In the genomic region with DNA sequence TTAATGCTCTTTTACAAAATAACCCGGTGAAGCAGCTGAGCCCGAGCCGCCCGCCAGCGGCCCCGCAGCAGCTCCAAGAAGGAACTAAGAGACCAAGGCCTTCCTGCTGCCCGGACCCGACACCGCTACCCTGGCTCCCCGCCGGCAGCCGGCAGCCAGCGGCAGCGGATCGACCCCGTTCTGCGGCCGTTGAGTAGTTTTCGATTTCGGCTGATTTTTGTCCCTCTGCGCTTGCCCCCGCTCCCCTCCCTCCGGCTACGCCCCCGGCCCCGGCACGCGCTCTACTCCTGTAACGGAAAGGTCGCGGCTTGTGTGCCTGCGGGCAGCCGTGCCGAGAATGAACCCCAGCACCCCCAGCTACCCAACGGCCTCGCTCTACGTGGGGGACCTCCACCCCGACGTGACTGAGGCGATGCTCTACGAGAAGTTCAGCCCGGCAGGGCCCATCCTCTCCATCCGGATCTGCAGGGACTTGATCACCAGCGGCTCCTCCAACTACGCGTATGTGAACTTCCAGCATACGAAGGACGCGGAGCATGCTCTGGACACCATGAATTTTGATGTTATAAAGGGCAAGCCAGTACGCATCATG, we compare ENCODE assay signal across 13 cellular contexts. TPM values are rescaled to one million over a fixed set of nuclear protein-coding genes. Genes with fewer than 3 reads are reported as not detected.
DNase-seq lines count a peak whose midpoint lies in the region; ATAC-seq and TF ChIP-seq lines count a peak whose summit lies in the region.
"Had no signal": no experiment of that assay in that cellular context is flagged by ENCODE, and none has a peak within 500 bp of the region (broad histone marks: within the 10 kb centered on the region; RNA-seq: fewer than 3 reads in every experiment).

A gene (plus strand): TSS at position 275 of the 592 bp plus-strand sequence. CDS start 63 bp downstream, at position 338.

- H3K27ac Mint-ChIP-seq in activated T-cell treated with anti-CD3 and anti-CD28 coated beads, Interleukin-2, amount 50 U/mL, for 72 hours: no peak within 1 kb of the TSS
- H3K27ac Mint-ChIP-seq: activated naive CD4-positive, alpha-beta T cell treated with anti-CD3 and anti-CD28 coated beads, Interleukin-2, amount 10 ng/mL, durations not matched to agents 7 days and 5 days had no signal

- peaks cover 0 to 2% of the 10 kb centered on the region in 2 donors for H3K9me3 Mint-ChIP-seq in activated T-cell treated with anti-CD3 and anti-CD28 coated beads, Interleukin-2, amount 50 U/mL, for 72 hours
- H3K9me3 Mint-ChIP-seq: activated naive CD4-positive, alpha-beta T cell treated with anti-CD3 and anti-CD28 coated beads, Interleukin-2, amount 10 ng/mL, durations not matched to agents 7 days and 5 days had no signal

- TF ChIP-seq POLR2A in testis (IDR thresholded peaks at IDR 0.05): no peak

- TF ChIP-seq CTCF in testis (IDR thresholded peaks at IDR 0.05): no peak
- no peak for TF ChIP-seq CTCF in omental fat pad (IDR thresholded peaks at IDR 0.05)

- H3K9me3 ChIP-seq in testis: no peaks in the 10 kb centered on the region
- H3K9me3 ChIP-seq: ovary, stomach had no signal

- peaks cover 41% of the 10 kb centered on the region for H3K27me3 Mint-ChIP-seq in activated T-cell treated with anti-CD3 and anti-CD28 coated beads, Interleukin-2, amount 50 U/mL, for 72 hours (ENCODE audit: low read depth)

- intact Hi-C loops in testis (cut with DNase I; ENCODE audit: low total_unique reads): no loop called here
- intact Hi-C loops in left colon (cut with DNase I, micrococcal nuclease): no loop called here

- DNase-seq in stimulated activated CD4-positive, alpha-beta T cell treated with anti-CD3 and anti-CD28 coated beads, Interleukin-15, amount 100 ng/mL, for 24 hours: peak; percentile 15
- DNase-seq in stimulated activated CD4-positive, alpha-beta T cell treated with anti-CD3 and anti-CD28 coated beads, Interleukin-4, amount 100 ng/mL, for 1 hour: no peak
- DNase-seq in activated T-cell treated with anti-CD3 and anti-CD28 coated beads, Interleukin-2, amount 50 U/mL, for 72 hours: peak; percentile 5 to 18
- peak; percentile 2 for DNase-seq in fibroblast of peridontal ligament (ENCODE audit: extremely low read depth)
- DNase-seq in testis: peak; percentile 56
- no peak for DNase-seq in omental fat pad (ENCODE audit: low spot score)
- no peak for DNase-seq in left colon
- DNase-seq: activated naive CD4-positive, alpha-beta T cell treated with anti-CD3 and anti-CD28 coated beads, Interleukin-2, amount 10 ng/mL, durations not matched to agents 7 days and 5 days; NCI-H1048; NCI-H526; ovary; stomach had no signal

- H3K4me1 ChIP-seq in testis: no peaks in the 10 kb centered on the region
- H3K4me1 ChIP-seq: stomach had no signal

- H3K27me3 ChIP-seq in testis: no peaks in the 10 kb centered on the region
- H3K27me3 ChIP-seq: ovary had no signal

- peaks cover 0 to 1% of the 10 kb centered on the region in 2 donors for H3K36me3 Mint-ChIP-seq in activated T-cell treated with anti-CD3 and anti-CD28 coated beads, Interleukin-2, amount 50 U/mL, for 72 hours (ENCODE audit: insufficient read depth in 2 of 2)
- H3K36me3 Mint-ChIP-seq: activated naive CD4-positive, alpha-beta T cell treated with anti-CD3 and anti-CD28 coated beads, Interleukin-2, amount 10 ng/mL, durations not matched to agents 7 days and 5 days had no signal

- H3K27ac ChIP-seq in testis: no peak within 1 kb of the TSS
- H3K27ac ChIP-seq: ovary, stomach had no signal

- no peaks in the 10 kb centered on the region for H3K4me1 Mint-ChIP-seq in activated T-cell treated with anti-CD3 and anti-CD28 coated beads, Interleukin-2, amount 50 U/mL, for 72 hours (ENCODE audit: low read depth)
- H3K4me1 Mint-ChIP-seq: activated naive CD4-positive, alpha-beta T cell treated with anti-CD3 and anti-CD28 coated beads, Interleukin-2, amount 10 ng/mL, durations not matched to agents 7 days and 5 days had no signal

- no peaks in the 10 kb centered on the region for H3K36me3 ChIP-seq in testis (ENCODE audit: low read depth, missing control alignments)
- H3K36me3 ChIP-seq: ovary, stomach had no signal

- H3K4me3 ChIP-seq in testis: peak within 1 kb of the TSS; percentile 46 to 59
- H3K4me3 ChIP-seq: ovary had no signal

- H3K4me3 Mint-ChIP-seq in activated T-cell treated with anti-CD3 and anti-CD28 coated beads, Interleukin-2, amount 50 U/mL, for 72 hours: peak within 1 kb of the TSS; percentile 37 to 62
- H3K4me3 Mint-ChIP-seq: activated naive CD4-positive, alpha-beta T cell treated with anti-CD3 and anti-CD28 coated beads, Interleukin-2, amount 10 ng/mL, durations not matched to agents 7 days and 5 days had no signal

- peak in 1 of 2 donors; percentile 25 for ATAC-seq in activated T-cell treated with anti-CD3 and anti-CD28 coated beads, Interleukin-2, amount 50 U/mL, for 72 hours (replicated peaks in 1 of 2)
- ATAC-seq in GM18502 (IDR thresholded peaks at IDR 0.05; ENCODE audit: poor library complexity, unreplicated experiment): no peak
- ATAC-seq in omental fat pad (ENCODE audit: low FRiP score): no peak
- no peak for ATAC-seq in left colon

- 30 to 43% methylated on average over 24 to 50 of the region's 50 CpGs for WGBS in testis, 2 donors

RNA-seq across cellular contexts. Expression of the gene that starts here (rescaled TPM):
- total RNA-seq in activated T-cell treated with anti-CD3 and anti-CD28 coated beads, Interleukin-2, amount 50 U/mL, for 72 hours: under 1 TPM; 0.58 to 0.60 TPM
- total RNA-seq in testis (10 to 100 TPM; 24.0 to 31.7 TPM), omental fat pad (under 1 TPM in 1 of 4 donors, not detected in 3; 0.09 TPM), left colon (under 1 TPM; 0.28 to 0.34 TPM)
- polyA plus RNA-seq in testis (ENCODE audit: insufficient read depth, low read depth, low replicate concordance): 66.0 TPM

Comparison
In these comparisons a context has a peak if more than half of its experiments do, and no peak if none do; other contexts are left out.
1. RNA of the gene that starts here (total RNA-seq): 24.0 to 31.7 TPM in testis; 0.58 to 0.60 TPM in activated T-cell treated with anti-CD3 and anti-CD28 coated beads, Interleukin-2, amount 50 U/mL, for 72 hours, 0.28 to 0.34 TPM in left colon and 0.09 TPM in omental fat pad; every median in the first group is over 10 times any median in the second.
2. DNase-seq: peak in stimulated activated CD4-positive, alpha-beta T cell treated with anti-CD3 and anti-CD28 coated beads, Interleukin-15, amount 100 ng/mL, for 24 hours (single experiment), fibroblast of peridontal ligament (single experiment) and testis (single experiment); none in stimulated activated CD4-positive, alpha-beta T cell treated with anti-CD3 and anti-CD28 coated beads, Interleukin-4, amount 100 ng/mL, for 1 hour (single experiment), omental fat pad (single experiment) and left colon (0 of 2).
3. Peak in DNase-seq in activated T-cell treated with anti-CD3 and anti-CD28 coated beads, Interleukin-2, amount 50 U/mL, for 72 hours; RNA of the gene not detected or under 1 TPM.